23 cellular contexts compared by ENCODE assay signal in the genomic region with DNA sequence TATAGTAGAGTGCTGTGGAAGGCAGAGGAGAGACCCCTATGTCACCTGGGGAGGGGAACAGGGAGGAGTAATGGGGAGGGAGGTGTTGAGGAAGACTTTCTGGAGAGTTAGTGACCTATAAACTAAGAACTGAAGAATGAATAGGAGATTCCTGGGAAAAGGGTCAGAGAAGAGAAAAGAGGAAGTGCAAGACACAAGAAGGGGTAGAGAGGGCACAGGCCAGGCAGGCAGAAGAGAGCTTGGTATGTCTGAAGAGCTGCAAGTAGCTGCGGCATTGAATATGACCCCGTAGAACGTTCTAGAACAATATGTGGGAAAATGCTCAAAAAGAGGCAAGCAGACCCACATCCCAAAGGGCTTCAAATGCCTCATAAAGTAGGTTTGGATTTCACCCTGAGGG.
DNase-seq lines count a peak whose midpoint lies in the region; ATAC-seq, FAIRE-seq and TF ChIP-seq lines count a peak whose summit lies in the region.
"Had no signal": no experiment of that assay in that cellular context is flagged by ENCODE, and none has a peak within 500 bp of the region (broad histone marks: within the 10 kb centered on the region; RNA-seq: fewer than 3 reads in every experiment).

No MANE protein-coding gene starts in this region.

- peaks cover 15% of the 10 kb centered on the region for H3K4me1 Mint-ChIP-seq in MCF 10A (ENCODE audit: insufficient read depth, unreplicated experiment)
- H3K4me1 Mint-ChIP-seq: CD4-positive, alpha-beta memory T cell had no signal

- no peak overlapping the region for H3K27ac ChIP-seq in mammary epithelial cell (ENCODE audit: insufficient read depth, low read depth, low read length)
- no peak overlapping the region for H3K27ac ChIP-seq in K562 (ENCODE audit: extremely low read depth, low read depth, low read length)
- H3K27ac ChIP-seq: A549 had no signal

- CTCF ChIA-PET in MCF 10A (lab: Yijun Ruan, JAX) = interaction anchor here (0.6 kb wide), 1 partner anchor 1384 kb away, joined by 3 read pairs; no protein-coding TSS in a partner anchor
- CTCF ChIA-PET in mammary epithelial cell (lab: Charles Lee; ENCODE audit: low non-redundant PET) = no interaction called here
- CTCF ChIA-PET in K562 (lab: Yijun Ruan, JAX; ENCODE audit: low intra/inter-chr PET ratio) = no interaction called here

- TF ChIP-seq POLR2A in K562 (conservative IDR thresholded peaks at IDR 0.05) = no peak

- intact Hi-C loops in MCF 10A (cut with micrococcal nuclease) = no loop called here
- intact Hi-C loops in mammary epithelial cell (cut with micrococcal nuclease) = no loop called here
- intact Hi-C loops in K562 (cut with micrococcal nuclease) = no loop called here

- POLR2A ChIA-PET in MCF 10A (lab: Yijun Ruan, JAX) = interaction anchor here (0.6 to 0.7 kb wide), 2 partner anchors 21 to 1772 kb away, joined by 3 to 4 read pairs; no protein-coding TSS in a partner anchor
- POLR2A ChIA-PET in K562 (lab: Yijun Ruan, JAX) = no interaction called here

- H3K4me2 ChIP-seq in mammary epithelial cell (ENCODE audit: insufficient read depth, low read depth, low read length) (no peak overlapping the region), K562 (ENCODE audit: insufficient read depth, low read length) (no peak overlapping the region)
- H3K4me2 ChIP-seq: A549, GM23338 had no signal

- ATAC-seq in K562 = no peak
- ATAC-seq: A549, GM23338 had no signal

- no peak overlapping the region for H2AFZ ChIP-seq in mammary epithelial cell (ENCODE audit: low read depth, low read length)
- no peak overlapping the region for H2AFZ ChIP-seq in K562 (ENCODE audit: low read depth, low read length)
- H2AFZ ChIP-seq: GM23338 had no signal

- H3K4me1 ChIP-seq in mammary epithelial cell (ENCODE audit: insufficient read depth, low read length) (no peaks in the 10 kb centered on the region), K562 (replicated peaks in 1 of 2; ENCODE audit: control insufficient read depth in 2 of 2, insufficient read depth in 2 of 2, low read length in 2 of 2) (no peaks in the 10 kb centered on the region)
- H3K4me1 ChIP-seq: A549, HAP-1 had no signal

- H3K27me3 ChIP-seq in mammary epithelial cell (ENCODE audit: insufficient read depth, low read length) (no peaks in the 10 kb centered on the region), K562 (ENCODE audit: control insufficient read depth in 2 of 2, insufficient read depth in 2 of 2, low read length in 2 of 2) (peaks cover 2 to 15% of the 10 kb centered on the region in 2 experiments; a peak in 2 of 5 replicates)

- DNase-seq in MCF 10A (ENCODE audit: unreplicated experiment) = no peak
- no peak for DNase-seq in mammary epithelial cell
- peak; percentile 16 for DNase-seq in RPMI8226
- DNase-seq in K562 (ENCODE audit: extremely low read depth in 1 of 4, low spot score in 3 of 4) = no peak
- DNase-seq in T1000 (lab: John Stamatoyannopoulos, UW) = no peak
- DNase-seq in GOT3 (lab: John Stamatoyannopoulos, UW) = no peak
- DNase-seq in DMS79 treated with DMSO at 0.1 percent for 48 hours (lab: John Stamatoyannopoulos, UW) = no peak
- DNase-seq: 8988T; ACHN; AML-193; C1 segment of cervical spinal cord; Calu3; CD4-positive, alpha-beta memory T cell; COR-L47; DMS53; DND-41; HFFc6 had no signal

- H3K9ac ChIP-seq in mammary epithelial cell (ENCODE audit: insufficient read depth, low read length) (no peak overlapping the region), K562 (ENCODE audit: insufficient read depth in 1 of 2, low read depth in 2 of 2, low read length in 2 of 2) (no peak overlapping the region)

- H3K36me3 Mint-ChIP-seq in MCF 10A (ENCODE audit: insufficient read depth, unreplicated experiment) = peaks cover 5% of the 10 kb centered on the region
- H3K36me3 Mint-ChIP-seq: CD4-positive, alpha-beta memory T cell had no signal

- dilution Hi-C loops in mammary epithelial cell (cut with HindIII; ENCODE audit: low sequenced_read_pairs) = no loop called here

- H3K9me1 ChIP-seq in K562 (ENCODE audit: control insufficient read depth, insufficient read depth, low read length) = no peaks in the 10 kb centered on the region

- TF ChIP-seq CTCF in MCF 10A (IDR thresholded peaks at IDR 0.05; ENCODE audit: unreplicated experiment) (no peak), mammary epithelial cell (conservative IDR thresholded peaks at IDR 0.05 in 1 of 2, IDR thresholded peaks at IDR 0.05 in 1 of 2; ENCODE audit: extremely low read depth in 1 of 2, insufficient read depth in 1 of 2, low read depth in 1 of 2, low read length in 2 of 2) (no peak), K562 (IDR thresholded peaks at IDR 0.05 in 2 of 3, conservative IDR thresholded peaks at IDR 0.05 in 1 of 3; ENCODE audit: insufficient read depth in 2 of 3, low read depth in 1 of 3, low read length in 3 of 3) (no peak)

- no peak for TF ChIP-seq RAD21 in K562 (CRISPR knock-in tag; conservative IDR thresholded peaks at IDR 0.05 in 1 of 2, IDR thresholded peaks at IDR 0.05 in 1 of 2)

- peaks cover 8% of the 10 kb centered on the region for H3K9me3 Mint-ChIP-seq in MCF 10A (ENCODE audit: unreplicated experiment)
- H3K9me3 Mint-ChIP-seq: GM23338 had no signal

- H3K27ac Mint-ChIP-seq in MCF 10A (ENCODE audit: low read depth, unreplicated experiment) = peak overlapping the region; percentile 3
- H3K27ac Mint-ChIP-seq: CD4-positive, alpha-beta memory T cell; GM23338; HFFc6 had no signal

- H3K36me3 ChIP-seq in mammary epithelial cell (ENCODE audit: insufficient read depth, low read length) (no peaks in the 10 kb centered on the region), K562 (ENCODE audit: control insufficient read depth, insufficient read depth, low read length) (no peaks in the 10 kb centered on the region)
- H3K36me3 ChIP-seq: HAP-1 had no signal

- H3K79me2 ChIP-seq in mammary epithelial cell (ENCODE audit: insufficient read depth, low read length) (no peaks in the 10 kb centered on the region), K562 (ENCODE audit: control insufficient read depth, insufficient read depth, low read length) (no peaks in the 10 kb centered on the region)

- FAIRE-seq in K562 (lab: Jason Lieb, UNC) = no peak
- FAIRE-seq: A549, G401.6, GM18507, H54 had no signal

- H3K9me3 ChIP-seq in mammary epithelial cell (replicated peaks; ENCODE audit: insufficient read depth, low read length) = no peaks in the 10 kb centered on the region
- no peaks in the 10 kb centered on the region for H3K9me3 ChIP-seq in K562 (replicated peaks; ENCODE audit: control insufficient read depth, insufficient read depth, low read depth, low read length)
- H3K9me3 ChIP-seq: A549, HAP-1 had no signal

- in situ Hi-C loops in mammary epithelial cell (cut with MboI; ENCODE audit: low sequenced_read_pairs in 2 of 2) (no loop called here), K562 (cut with MboI) (no loop called here)

- H3K27me3 Mint-ChIP-seq in MCF 10A (ENCODE audit: insufficient read depth, unreplicated experiment) = no peaks in the 10 kb centered on the region

- H4K20me1 ChIP-seq in mammary epithelial cell (ENCODE audit: insufficient read depth, low read length) = no peaks in the 10 kb centered on the region
- H4K20me1 ChIP-seq in K562 (replicated peaks; ENCODE audit: control insufficient read depth, insufficient read depth, low read length) = no peaks in the 10 kb centered on the region

- 41% methylated on average over 3 of the region's 3 CpGs for WGBS in mammary epithelial cell (ENCODE audit: low coverage, missing lambda C conversion rate)
- 2% methylated on average over 3 of the region's 3 CpGs for WGBS in K562 (ENCODE audit: insufficient coverage, low coverage, missing lambda C conversion rate)

- no peak for TF ChIP-seq EP300 in K562 (IDR thresholded peaks at IDR 0.05; ENCODE audit: low read length)

- no peak overlapping the region for H3K4me3 ChIP-seq in mammary epithelial cell (replicated peaks in 1 of 3; ENCODE audit: insufficient read depth in 1 of 3, low read depth in 2 of 3, low read length in 3 of 3)
- no peak overlapping the region for H3K4me3 ChIP-seq in K562
- H3K4me3 ChIP-seq: A549, GM23338, HAP-1 had no signal

- BruUV-seq in MCF 10A (replicated peaks; lab: Mats Ljungman, UMichigan) = no TSS peak
- BruUV-seq in mammary epithelial cell (replicated peaks; lab: Mats Ljungman, UMichigan) = no TSS peak
- BruUV-seq in K562 (replicated peaks; lab: Mats Ljungman, UMichigan) = no TSS peak

- H3K4me3 Mint-ChIP-seq in MCF 10A (ENCODE audit: unreplicated experiment) = no peak overlapping the region
- H3K4me3 Mint-ChIP-seq: CD4-positive, alpha-beta memory T cell; GM23338; HFFc6 had no signal

TF ChIP-seq in K562, 482 proteins besides CTCF, POLR2A, EP300 and RAD21:
- TF ChIP-seq SPI1 (IDR thresholded peaks at IDR 0.05; ENCODE audit: borderline replicate concordance, low read depth, low read length) (peak; percentile 93), ZNF124 (CRISPR knock-in tag; IDR thresholded peaks at IDR 0.05) (no peak)
